Comparison of ENCODE assay signal across 8 cellular contexts in the genomic region with DNA sequence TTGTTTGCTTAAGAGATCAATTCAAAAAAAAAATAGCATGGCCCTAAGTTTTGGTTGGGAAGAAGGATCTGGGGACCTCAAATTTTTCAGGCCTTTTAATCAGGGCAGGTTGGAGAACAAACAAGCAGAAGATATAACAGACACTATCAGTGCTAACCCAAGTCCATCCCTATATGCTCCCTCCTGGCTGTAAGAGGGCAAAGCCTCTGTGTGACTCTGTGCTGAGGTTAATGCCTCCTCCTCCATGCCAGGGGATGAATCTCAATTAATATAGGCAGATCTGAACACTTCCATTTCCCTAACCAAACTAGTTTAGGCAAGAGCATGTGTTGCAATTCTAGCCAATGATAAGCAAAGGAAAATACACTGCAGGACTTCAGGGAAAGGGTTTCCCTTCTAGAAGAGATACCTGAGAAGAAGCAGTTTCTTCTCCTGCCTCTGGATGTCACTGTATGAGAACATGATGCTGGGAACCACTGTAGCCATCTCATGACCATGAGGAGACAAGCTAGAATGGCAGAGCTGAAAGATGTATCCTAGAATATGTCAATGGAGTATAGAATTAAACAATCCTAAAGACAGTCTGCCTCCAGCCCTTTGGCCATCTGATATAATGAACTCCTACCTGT.
DNase-seq lines count a peak whose midpoint lies in the region; ATAC-seq and TF ChIP-seq lines count a peak whose summit lies in the region.

No MANE protein-coding gene starts in this region.

- H3K4me1 Mint-ChIP-seq in T-cell = no peaks in the 10 kb centered on the region

- H3K4me3 Mint-ChIP-seq in T-cell = no peak overlapping the region

- H3K27ac ChIP-seq in DND-41 (ENCODE audit: low read length) = no peak overlapping the region

- peaks cover 37 to 42% of the 10 kb centered on the region in 2 donors for H3K27me3 Mint-ChIP-seq in T-cell

- H3K4me3 ChIP-seq in DND-41 (ENCODE audit: low read depth in 1 of 2, low read length in 2 of 2) (no peak overlapping the region), fibroblast of villous mesenchyme (ENCODE audit: low read depth, low read length) (no peak overlapping the region)

- peaks cover 0 to 5% (median 0%) of the 10 kb centered on the region in 3 donors for H3K9me3 Mint-ChIP-seq in T-cell

- no peaks in the 10 kb centered on the region for H3K36me3 Mint-ChIP-seq in T-cell

- TF ChIP-seq CTCF in DND-41 (IDR thresholded peaks at IDR 0.05; ENCODE audit: borderline replicate concordance, extremely low read depth, low read length, poor library complexity, severe bottlenecking) = peak; percentile 53
- peak; percentile 44 for TF ChIP-seq CTCF in fibroblast of villous mesenchyme (IDR thresholded peaks at IDR 0.05; ENCODE audit: insufficient read depth, low read depth, low read length)

- no peaks in the 10 kb centered on the region for H3K9me3 ChIP-seq in DND-41 (ENCODE audit: insufficient read depth, low read length, severe bottlenecking)

- H3K27ac Mint-ChIP-seq in T-cell = no peak overlapping the region

- H3K9ac ChIP-seq in DND-41 (ENCODE audit: low read depth, low read length) = no peak overlapping the region

- no peak for DNase-seq in DND-41
- DNase-seq in NCI-H226 = peak; percentile 22
- DNase-seq in fibroblast of villous mesenchyme (ENCODE audit: low read depth) = peak; percentile 28
- DNase-seq in NCI-H1105 (lab: John Stamatoyannopoulos, UW) = no peak
- no peak for DNase-seq in T-cell

- no peak overlapping the region for H2AFZ ChIP-seq in DND-41 (ENCODE audit: low read depth, low read length)

- no peaks in the 10 kb centered on the region for H4K20me1 ChIP-seq in DND-41 (ENCODE audit: insufficient read depth, low read length)

- ATAC-seq in DND-41 (ENCODE audit: insufficient read depth, low read depth) = peak; percentile 49; the same call in 1 of the 3 replicates
- ATAC-seq in GM21367 (IDR thresholded peaks at IDR 0.05; ENCODE audit: unreplicated experiment) = peak; percentile 57
- ATAC-seq in GM18517 (IDR thresholded peaks at IDR 0.05; ENCODE audit: unreplicated experiment) = no peak
- ATAC-seq in GM21737 (IDR thresholded peaks at IDR 0.05; ENCODE audit: unreplicated experiment) = no peak
- no peak for ATAC-seq in T-cell (replicated peaks in 1 of 4)

- no peaks in the 10 kb centered on the region for H3K27me3 ChIP-seq in DND-41 (ENCODE audit: insufficient read depth, low read length, poor library complexity)

- H3K79me2 ChIP-seq in DND-41 (ENCODE audit: insufficient read depth, low read length) = no peaks in the 10 kb centered on the region

- H3K4me1 ChIP-seq in DND-41 (ENCODE audit: insufficient read depth, low read length) = no peaks in the 10 kb centered on the region

- CTCF ChIA-PET in T-cell (lab: Charles Lee) = interaction anchor here (0.5 to 1.0 kb wide), 2 partner anchors 307 to 455 kb away, joined by 4 to 6 read pairs; no protein-coding TSS in a partner anchor

- H3K36me3 ChIP-seq in DND-41 (ENCODE audit: insufficient read depth, low read length) = no peaks in the 10 kb centered on the region

- POLR2A ChIA-PET in T-cell (lab: Charles Lee) = no interaction called here

- no peak overlapping the region for H3K4me2 ChIP-seq in DND-41 (ENCODE audit: insufficient read depth, low read length)

Comparison
In these comparisons a context has a peak if more than half of its experiments do, and no peak if none do; other contexts are left out.
1. ATAC-seq: peak in DND-41 (single experiment) and GM21367 (single experiment); none in GM18517 (single experiment), GM21737 (single experiment) and T-cell (0 of 4).
2. DNase-seq: peak in NCI-H226 (single experiment) and fibroblast of villous mesenchyme (single experiment); none in DND-41 (single experiment), NCI-H1105 (single experiment) and T-cell (0 of 34).